24 cellular contexts compared by ENCODE assay signal in genomic region chr1:235291599-235291998, GRCh38. TPM values are rescaled to one million over a fixed set of nuclear protein-coding genes. Genes with fewer than 3 reads are reported as not detected.
A peak's percentile ranks its signal among the peaks of the same experiment; 100 is the strongest.
DNase-seq lines count a peak whose midpoint lies in the region; ATAC-seq, FAIRE-seq and TF ChIP-seq lines count a peak whose summit lies in the region.
"Had no signal": no experiment of that assay in that cellular context is flagged by ENCODE, and none has a peak within 500 bp of the region (broad histone marks: within the 10 kb centered on the region; RNA-seq: fewer than 3 reads in every experiment).

No MANE protein-coding gene starts in this region.

- peaks cover 67% of the 10 kb centered on the region for H3K4me1 Mint-ChIP-seq in CD8-positive, alpha-beta T cell (ENCODE audit: low read depth)
- H3K4me1 Mint-ChIP-seq in memory B cell, result peaks cover 37% of the 10 kb centered on the region

- H3K36me3 ChIP-seq in CD8-positive, alpha-beta T cell (ENCODE audit: insufficient read depth, low read length), result no peaks in the 10 kb centered on the region
- no peaks in the 10 kb centered on the region for H3K36me3 ChIP-seq in tibial nerve
- H3K36me3 ChIP-seq: pancreas, right atrium auricular region, upper lobe of left lung had no signal

- intact Hi-C loops in CD8-positive, alpha-beta T cell (cut with DNase I, micrococcal nuclease), result loop anchor here in 1 of 2 experiments (5.0 kb wide), 1 partner anchor 36 kb away; the partner anchor contains the start of genes ARID4B and GGPS1

- H3K9me3 ChIP-seq in A549 (no peaks in the 10 kb centered on the region), tibial nerve (no peaks in the 10 kb centered on the region)
- H3K9me3 ChIP-seq in CD8-positive, alpha-beta T cell (ENCODE audit: low read length), result no peaks in the 10 kb centered on the region
- H3K9me3 ChIP-seq: pancreas, right atrium auricular region, upper lobe of left lung had no signal

- no peaks in the 10 kb centered on the region for H3K27me3 Mint-ChIP-seq in CD8-positive, alpha-beta T cell (ENCODE audit: low read depth)
- no peaks in the 10 kb centered on the region for H3K27me3 Mint-ChIP-seq in memory B cell

- CTCF ChIA-PET in A549 (lab: Yijun Ruan, JAX), result interaction anchor here (1.1 kb wide), 1 partner anchor 8 kb away, joined by 3 read pairs; no protein-coding TSS in a partner anchor
- CTCF ChIA-PET in CD8-positive, alpha-beta T cell (lab: Charles Lee), result interaction anchor here (1.3 to 1.5 kb wide), 2 partner anchors 16 to 51 kb away, joined by 3 read pairs; no protein-coding TSS in a partner anchor

- peak overlapping the region; percentile 0 for H3K4me3 Mint-ChIP-seq in CD8-positive, alpha-beta T cell
- no peak overlapping the region for H3K4me3 Mint-ChIP-seq in memory B cell
- H3K4me3 Mint-ChIP-seq: activated T-cell treated with anti-CD3 and anti-CD28 coated beads, Interleukin-2, amount 50 U/mL, for 4 hours; nephron progenitor cell had no signal

- H3K9me3 Mint-ChIP-seq in CD8-positive, alpha-beta T cell, result no peaks in the 10 kb centered on the region
- H3K9me3 Mint-ChIP-seq in memory B cell, result no peaks in the 10 kb centered on the region
- H3K9me3 Mint-ChIP-seq: activated T-cell treated with anti-CD3 and anti-CD28 coated beads, Interleukin-2, amount 50 U/mL, for 4 hours had no signal

- TF ChIP-seq RAD21 in A549 (conservative IDR thresholded peaks at IDR 0.05 in 1 of 2, IDR thresholded peaks at IDR 0.05 in 1 of 2), result no peak

- no peak for DNase-seq in A549 (ENCODE audit: low read depth in 1 of 2, low spot score in 1 of 2)
- no peak for DNase-seq in CD8-positive, alpha-beta T cell
- DNase-seq in memory B cell (ENCODE audit: low spot score in 2 of 2), result no peak
- no peak for DNase-seq in tibial nerve (ENCODE audit: low spot score in 2 of 2)
- DNase-seq: ACHN; activated naive CD4-positive, alpha-beta T cell treated with Interleukin-2 at 50 U/mL for 16 hours; activated T-cell treated with anti-CD3 and anti-CD28 coated beads, Interleukin-2, amount 50 U/mL, for 4 hours; effector memory CD4-positive, alpha-beta T cell; erythroblast; IMR-90; NCI-H1092 treated with DMSO at 0.1 percent for 48 hours; NCI-H2029; nephron progenitor cell; pancreas; stimulated activated CD4-positive, alpha-beta T cell treated with anti-CD3 and anti-CD28 coated beads, Interleukin-2, amount 100 ng/mL, for 24 hours; upper lobe of left lung had no signal

- no peak overlapping the region for H3K4me3 ChIP-seq in A549
- no peak overlapping the region for H3K4me3 ChIP-seq in CD8-positive, alpha-beta T cell (ENCODE audit: low read depth, low read length)
- H3K4me3 ChIP-seq in tibial nerve, result no peak overlapping the region
- H3K4me3 ChIP-seq: BLaER1, pancreas, right atrium auricular region, upper lobe of left lung had no signal

- no peak for TF ChIP-seq POLR2A in A549 (IDR thresholded peaks at IDR 0.05; ENCODE audit: low read length)
- no peak for TF ChIP-seq POLR2A in tibial nerve (IDR thresholded peaks at IDR 0.05)

- H3K27me3 ChIP-seq in CD8-positive, alpha-beta T cell (ENCODE audit: insufficient read depth, low read length), result no peaks in the 10 kb centered on the region
- H3K27me3 ChIP-seq in tibial nerve, result no peaks in the 10 kb centered on the region
- H3K27me3 ChIP-seq: BLaER1, pancreas, right atrium auricular region, upper lobe of left lung had no signal

- no peak for TF ChIP-seq EP300 in A549 (IDR thresholded peaks at IDR 0.05)
- no peak for TF ChIP-seq EP300 in tibial nerve (IDR thresholded peaks at IDR 0.05)

- H3K4me1 ChIP-seq in A549 (peaks cover 20% of the 10 kb centered on the region; the same call in 2 of the 3 replicates), tibial nerve (peaks cover 0 to 56% (median 8%) of the 10 kb centered on the region in 4 donors)
- peaks cover 44% of the 10 kb centered on the region for H3K4me1 ChIP-seq in CD8-positive, alpha-beta T cell (ENCODE audit: insufficient read depth, low read length)

- POLR2A ChIA-PET in A549 (lab: Yijun Ruan, JAX), result no interaction called here
- POLR2A ChIA-PET in CD8-positive, alpha-beta T cell (lab: Charles Lee), result no interaction called here

- no peak overlapping the region for H3K27ac ChIP-seq in A549
- H3K27ac ChIP-seq in CD8-positive, alpha-beta T cell (ENCODE audit: low read depth, low read length), result no peak overlapping the region
- 0 out of 2 replicates have a peak overlapping the region, but pooled peaks have one; percentile 1 for H3K27ac ChIP-seq in VCaP
- H3K27ac ChIP-seq in tibial nerve, result no peak overlapping the region
- H3K27ac ChIP-seq: BLaER1, right atrium auricular region, upper lobe of left lung had no signal

- H3K4me2 ChIP-seq in A549, result 0 out of 3 replicates have a peak overlapping the region, but pooled peaks have one; percentile 2
- H3K4me2 ChIP-seq: BLaER1 had no signal

- no peak for TF ChIP-seq CTCF in A549 (IDR thresholded peaks at IDR 0.05)
- TF ChIP-seq CTCF in CD8-positive, alpha-beta T cell (IDR thresholded peaks at IDR 0.05), result no peak
- TF ChIP-seq CTCF in VCaP (conservative IDR thresholded peaks at IDR 0.05), result no peak
- TF ChIP-seq CTCF in tibial nerve (IDR thresholded peaks at IDR 0.05), result no peak

- ATAC-seq in A549 (no peak), memory B cell (ENCODE audit: low read depth) (peak; percentile 31), HG02642 (IDR thresholded peaks at IDR 0.05; ENCODE audit: poor library complexity, unreplicated experiment) (no peak), GM18870 (IDR thresholded peaks at IDR 0.05; ENCODE audit: unreplicated experiment) (no peak), HG03045 (IDR thresholded peaks at IDR 0.05; ENCODE audit: unreplicated experiment) (no peak)
- no peak for ATAC-seq in CD8-positive, alpha-beta T cell
- ATAC-seq: activated T-cell treated with anti-CD3 and anti-CD28 coated beads, Interleukin-2, amount 50 U/mL, for 4 hours; pancreas had no signal

- no peak overlapping the region for H3K27ac Mint-ChIP-seq in CD8-positive, alpha-beta T cell
- H3K27ac Mint-ChIP-seq in memory B cell, result no peak overlapping the region
- H3K27ac Mint-ChIP-seq: nephron progenitor cell had no signal

- FAIRE-seq in A549 (lab: Jason Lieb, UNC), result no peak
- FAIRE-seq: bronchial epithelial cell, keratinocyte, pancreas had no signal

- peaks cover 6% of the 10 kb centered on the region for H3K36me3 Mint-ChIP-seq in CD8-positive, alpha-beta T cell
- H3K36me3 Mint-ChIP-seq in memory B cell, result peaks cover 7% of the 10 kb centered on the region

- WGBS in A549 (ENCODE audit: missing lambda C conversion rate), result 66% methylated on average over 6 of the region's 6 CpGs
- WGBS in tibial nerve, 2 donors, result 53 to 55% methylated on average over 6 of the region's 6 CpGs

TF ChIP-seq in A549, 52 proteins besides CTCF, POLR2A, EP300 and RAD21 (continues in another document):
- TF ChIP-seq USF2 (IDR thresholded peaks at IDR 0.05), result no peak
- TF ChIP-seq RARB (CRISPR knock-in tag; IDR thresholded peaks at IDR 0.05), result no peak
- TF ChIP-seq CBX8 (IDR thresholded peaks at IDR 0.05), result no peak
- TF ChIP-seq FOSB (CRISPR knock-in tag; IDR thresholded peaks at IDR 0.05), result no peak
- TF ChIP-seq ZSCAN20 (CRISPR knock-in tag; IDR thresholded peaks at IDR 0.05), result no peak
- TF ChIP-seq NR3C1 (IDR thresholded peaks at IDR 0.05), result no peak
- TF ChIP-seq EHMT2 (IDR thresholded peaks at IDR 0.05; ENCODE audit: low read depth), result no peak
- TF ChIP-seq ELK1 (IDR thresholded peaks at IDR 0.05; ENCODE audit: low read depth, low read length), result no peak

RNA-seq across cellular contexts. Expression of gene ARID4B, which starts 36.4 kb away (rescaled TPM):
- polyA plus RNA-seq in A549 (2011; rRNA removed), result 14.9 and 16.0 TPM in 2 replicates
- polyA plus RNA-seq in A549 (2012; cell fraction: cytosol; rRNA removed), result 3.6 and 3.7 TPM in 2 replicates
- 3.0 and 3.6 TPM in 2 replicates for polyA plus RNA-seq in A549 (2012; cell fraction: nucleus; rRNA removed)
- 13.2 to 14.9 TPM (median 13.7 TPM) in 3 replicates for polyA plus RNA-seq in A549 (2017; fragmentation: RNase III; extraction: RNeasy Plus Mini Kit Qiagen cat#74134 plus additional on column Dnase treatment)
- 23.6 and 24.6 TPM in 2 replicates for polyA minus RNA-seq in A549 (2011; rRNA and poly(A)+ RNA removed)
- total RNA-seq in CD8-positive, alpha-beta T cell, result 100 to 1,000 TPM; 153 to 156 TPM
- total RNA-seq in tibial nerve, result 10 to 100 TPM; 41.6 to 58.8 (median 46.8) TPM

RNA-seq across cellular contexts. Expression of gene GGPS1, which starts 36.8 kb away (rescaled TPM):
- 57.7 and 58.5 TPM in 2 replicates for polyA plus RNA-seq in A549 (2011; rRNA removed)
- 9.7 and 10.7 TPM in 2 replicates for polyA plus RNA-seq in A549 (2012; cell fraction: cytosol; rRNA removed)
- 2.2 and 4.9 TPM in 2 replicates for polyA plus RNA-seq in A549 (2012; cell fraction: nucleus; rRNA removed)
- polyA plus RNA-seq in A549 (2017; fragmentation: RNase III; extraction: RNeasy Plus Mini Kit Qiagen cat#74134 plus additional on column Dnase treatment), result 27.3 to 33.4 TPM (median 27.5 TPM) in 3 replicates
- polyA minus RNA-seq in A549 (2011; rRNA and poly(A)+ RNA removed), result 20.1 and 22.4 TPM in 2 replicates
- 10 to 100 TPM; 18.2 to 21.3 TPM for total RNA-seq in CD8-positive, alpha-beta T cell
- 10 to 100 TPM; 12.9 to 26.2 (median 15.7) TPM for total RNA-seq in tibial nerve
